In the genomic region with DNA sequence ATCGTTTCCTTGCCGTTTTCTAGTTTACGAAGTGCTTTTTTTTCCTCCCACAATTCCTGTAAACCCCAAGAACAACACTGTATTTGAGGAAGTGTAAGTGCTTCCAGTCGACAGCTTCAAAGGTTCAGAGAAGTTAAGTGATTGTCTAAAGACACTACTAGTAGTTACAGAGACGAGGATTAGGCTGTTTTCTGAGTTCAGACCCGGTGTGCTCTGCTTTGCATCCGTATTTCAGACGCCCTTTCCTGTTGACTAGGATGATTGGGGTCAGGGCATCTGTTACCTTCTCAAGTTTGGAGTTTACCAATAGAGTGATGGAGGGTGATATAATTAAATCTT, we compare ENCODE assay signal across 9 cellular contexts. TPM values are rescaled to one million over a fixed set of nuclear protein-coding genes. Genes with fewer than 3 reads are reported as not detected.
DNase-seq lines count a peak whose midpoint lies in the region; ATAC-seq, FAIRE-seq and TF ChIP-seq lines count a peak whose summit lies in the region.
"Had no signal": no experiment of that assay in that cellular context is flagged by ENCODE, and none has a peak within 500 bp of the region (broad histone marks: within the 10 kb centered on the region; RNA-seq: fewer than 3 reads in every experiment).

No MANE protein-coding gene starts in this region.

- DNase-seq in AG04450 (ENCODE audit: low read depth, low spot score), result no peak
- DNase-seq in Jurkat, Clone E6-1 (ENCODE audit: low read depth, low spot score), result no peak
- no peak for DNase-seq in bronchial epithelial cell (ENCODE audit: low read depth)
- DNase-seq in H54 (ENCODE audit: insufficient read length, low spot score), result no peak
- DNase-seq in DMS53 (lab: John Stamatoyannopoulos, UW), result no peak

- H3K27ac ChIP-seq in AG04450 (ENCODE audit: low read depth, low read length), result no peak overlapping the region
- peak overlapping the region; percentile 82 for H3K27ac ChIP-seq in muscle layer of duodenum (ENCODE audit: low read length)

- no peaks in the 10 kb centered on the region for H3K27me3 ChIP-seq in AG04450 (ENCODE audit: control insufficient read depth, insufficient read depth, low read length)
- no peaks in the 10 kb centered on the region for H3K27me3 ChIP-seq in bronchial epithelial cell (ENCODE audit: control insufficient read depth, insufficient read depth, low read length)
- no peaks in the 10 kb centered on the region for H3K27me3 ChIP-seq in muscle layer of duodenum (ENCODE audit: low read depth, low read length)

- H3K36me3 ChIP-seq in bronchial epithelial cell (ENCODE audit: control insufficient read depth, insufficient read depth, low read length) (peaks cover 14% of the 10 kb centered on the region), muscle layer of duodenum (ENCODE audit: control insufficient read depth in 1 of 2, insufficient read depth in 2 of 2, low read length in 2 of 2) (peaks cover 28 to 37% of the 10 kb centered on the region in 2 donors)

- H3K4me3 ChIP-seq in AG04450 (ENCODE audit: low read depth, low read length), result peak overlapping the region; percentile 73
- peak overlapping the region; percentile 98 for H3K4me3 ChIP-seq in Jurkat, Clone E6-1 (ENCODE audit: low read length)
- H3K4me3 ChIP-seq in bronchial epithelial cell (ENCODE audit: low read depth, low read length), result peak overlapping the region; percentile 47
- H3K4me3 ChIP-seq in muscle layer of duodenum (ENCODE audit: low read depth in 1 of 2, low read length in 2 of 2), result peak overlapping the region; percentile 94 to 95

- TF ChIP-seq CTCF in AG04450 (IDR thresholded peaks at IDR 0.05; ENCODE audit: low read depth, low read length), result no peak
- TF ChIP-seq CTCF in bronchial epithelial cell (IDR thresholded peaks at IDR 0.05; ENCODE audit: insufficient read depth, low read length, severe bottlenecking), result no peak

- TF ChIP-seq POLR2A in H54 (IDR thresholded peaks at IDR 0.05; ENCODE audit: low read depth, low read length), result no peak

- CTCF ChIA-PET in AG04450 (lab: Charles Lee), result interaction anchor here (0.9 to 1.5 kb wide), 2 partner anchors 14 to 90 kb away, joined by 4 to 8 read pairs; no protein-coding TSS in a partner anchor

- POLR2A ChIA-PET in AG04450 (lab: Yijun Ruan, JAX), result interaction anchor here (1.4 kb wide), 1 partner anchor 9 kb away, joined by 4 read pairs; no protein-coding TSS in a partner anchor

- H3K9me3 ChIP-seq in AG04450 (ENCODE audit: control insufficient read depth, insufficient read depth, low read length), result no peaks in the 10 kb centered on the region
- H3K9me3 ChIP-seq in muscle layer of duodenum (ENCODE audit: control insufficient read depth in 1 of 2, low read length in 2 of 2), result no peaks in the 10 kb centered on the region

- no peak for ATAC-seq in HG02588 (IDR thresholded peaks at IDR 0.05; ENCODE audit: unreplicated experiment)
- no peak for ATAC-seq in activated CD4-positive, CD25-positive, alpha-beta regulatory T cell treated with anti-CD3 and anti-CD28 coated beads, Interleukin-2, amount 50 U/mL, for 24 hours

- H3K4me1 ChIP-seq in muscle layer of duodenum (ENCODE audit: control insufficient read depth in 1 of 2, insufficient read depth in 2 of 2, low read length in 2 of 2), result peaks cover 7 to 13% of the 10 kb centered on the region in 2 donors

- FAIRE-seq in bronchial epithelial cell (lab: Jason Lieb, UNC), result no peak
- FAIRE-seq in H54 (lab: Jason Lieb, UNC), result no peak

RNA-seq across cellular contexts. Expression of a gene that starts 0.4 kb away (rescaled TPM):
- 17.7 and 18.0 TPM in 2 replicates for polyA plus RNA-seq in AG04450 (2011; rRNA removed)
- 15.7 and 20.1 TPM in 2 replicates for polyA minus RNA-seq in AG04450 (2011; rRNA and poly(A)+ RNA removed)
- polyA plus RNA-seq in Jurkat, Clone E6-1 (2012; ENCODE audit: insufficient read depth, insufficient read length), result 27.0 TPM
- total RNA-seq in bronchial epithelial cell, result 15.7 and 28.2 TPM in 2 replicates

RNA-seq across cellular contexts. Expression of a gene that starts 8.3 kb away (rescaled TPM):
- 0.83 and 1.1 TPM in 2 replicates for polyA plus RNA-seq in AG04450 (2011; rRNA removed)
- polyA minus RNA-seq in AG04450 (2011; rRNA and poly(A)+ RNA removed), result 0.74 and 0.87 TPM in 2 replicates
- 3.3 TPM for polyA plus RNA-seq in Jurkat, Clone E6-1 (2012; ENCODE audit: insufficient read depth, insufficient read length)
- total RNA-seq in bronchial epithelial cell, result 0.26 TPM in 1 of 2 replicates, not detected in the other
- total RNA-seq: activated CD8-positive, alpha-beta memory T cell treated with anti-CD3 and anti-CD28 coated beads for 36 hours had no signal

RNA-seq across cellular contexts. Expression of a gene that starts 9.9 kb away (rescaled TPM):
- 56.7 and 64.3 TPM in 2 replicates for polyA plus RNA-seq in AG04450 (2011; rRNA removed)
- 83.8 and 101 TPM in 2 replicates for polyA minus RNA-seq in AG04450 (2011; rRNA and poly(A)+ RNA removed)
- 37.7 TPM for polyA plus RNA-seq in Jurkat, Clone E6-1 (2012; ENCODE audit: insufficient read depth, insufficient read length)
- total RNA-seq in bronchial epithelial cell, result 30.3 and 43.5 TPM in 2 replicates

RNA-seq across cellular contexts. Expression of a gene that starts 54.0 kb away (rescaled TPM):
- 27.5 and 28.8 TPM in 2 replicates for polyA plus RNA-seq in AG04450 (2011; rRNA removed)
- 7.6 and 11.9 TPM in 2 replicates for polyA minus RNA-seq in AG04450 (2011; rRNA and poly(A)+ RNA removed)
- 27.7 TPM for polyA plus RNA-seq in Jurkat, Clone E6-1 (2012; ENCODE audit: insufficient read depth, insufficient read length)
- 13.2 and 17.2 TPM in 2 replicates for total RNA-seq in bronchial epithelial cell

RNA-seq across cellular contexts. Expression of a gene that starts 54.4 kb away (rescaled TPM):
- 84.7 and 91.7 TPM in 2 replicates for polyA plus RNA-seq in AG04450 (2011; rRNA removed)
- 81.4 and 82.7 TPM in 2 replicates for polyA minus RNA-seq in AG04450 (2011; rRNA and poly(A)+ RNA removed)
- 106 TPM for polyA plus RNA-seq in Jurkat, Clone E6-1 (2012; ENCODE audit: insufficient read depth, insufficient read length)
- 70.5 and 71.3 TPM in 2 replicates for total RNA-seq in bronchial epithelial cell

Comparison
In these comparisons a context has a peak if more than half of its experiments do, and no peak if none do; other contexts are left out.
1. H3K4me3 ChIP-seq: peak in every context shown above with its lines; median percentile 98 in Jurkat, Clone E6-1; 94 in muscle layer of duodenum; 73 in AG04450; 47 in bronchial epithelial cell.